In the genomic region with DNA sequence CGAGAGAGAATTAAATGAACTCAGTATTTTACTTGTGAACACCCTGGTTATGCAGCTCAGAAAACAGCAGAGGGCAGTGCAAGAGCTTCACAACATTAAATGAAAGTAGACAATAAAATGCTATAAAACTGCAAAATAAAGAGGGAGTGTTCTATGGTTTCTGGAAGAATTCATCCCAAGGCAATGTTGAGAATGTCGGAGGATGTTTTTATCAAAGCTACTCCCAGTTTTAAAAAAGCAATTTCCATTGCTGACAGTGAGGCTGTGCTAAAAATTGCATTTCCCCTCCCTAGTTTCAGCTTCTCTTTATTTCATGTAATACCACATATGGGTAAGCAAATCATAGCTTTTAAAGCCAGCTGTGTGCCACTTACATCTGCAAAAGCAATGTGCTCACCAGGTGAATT, we compare ENCODE assay signal across 8 cellular contexts.
DNase-seq lines count a peak whose midpoint lies in the region; ATAC-seq and TF ChIP-seq lines count a peak whose summit lies in the region.

No MANE protein-coding gene starts in this region.

- no peak overlapping the region for H2AK5ac ChIP-seq in neuronal stem cell (ENCODE audit: low read depth, low read length)

- peak; percentile 59 for DNase-seq in SK-MEL-5 (ENCODE audit: low read depth, low spot score)
- DNase-seq in glomerular visceral epithelial cell (ENCODE audit: extremely low spot score), result peak; percentile 29
- DNase-seq in T-helper 17 cell, result no peak
- no peak for DNase-seq in NOMO-1 treated with dmso at 0.1 percent for 144 hours (lab: John Stamatoyannopoulos, UW; ENCODE audit: unreplicated experiment)
- no peak for DNase-seq in neuronal stem cell (ENCODE audit: low spot score)

- H3K23ac ChIP-seq in neuronal stem cell (ENCODE audit: low read depth, low read length, poor library complexity), result no peak overlapping the region

- TF ChIP-seq CTCF in 22Rv1 (IDR thresholded peaks at IDR 0.05), result peak; percentile 74
- TF ChIP-seq CTCF in GM12873 (IDR thresholded peaks at IDR 0.05; ENCODE audit: insufficient read depth, low read depth, low read length, missing control alignments), result peak; percentile 38

- no peak overlapping the region for H3K4me2 ChIP-seq in neuronal stem cell (ENCODE audit: insufficient read depth, low read length, poor library complexity, severe bottlenecking)

- WGBS in neuronal stem cell (ENCODE audit: extremely low coverage in 2 of 2, insufficient read length in 2 of 2, insufficient replicate concordance in 1 of 2), 2 donors, result no CpG with 5 or more reads among the region's 2 CpGs

- no peaks in the 10 kb centered on the region for H3K9me3 ChIP-seq in T-helper 17 cell (ENCODE audit: control insufficient read depth, low read length, poor library complexity, severe bottlenecking)
- H3K9me3 ChIP-seq in neuronal stem cell (replicated peaks in 1 of 2; ENCODE audit: control insufficient read depth in 2 of 2, insufficient read depth in 1 of 2, low read depth in 1 of 2, low read length in 2 of 2), result no peaks in the 10 kb centered on the region

- H3K18ac ChIP-seq in neuronal stem cell (ENCODE audit: low read length), result no peak overlapping the region

- no peak overlapping the region for H3K4ac ChIP-seq in neuronal stem cell (ENCODE audit: low read length)

- no peaks in the 10 kb centered on the region for H3K4me1 Mint-ChIP-seq in T-helper 17 cell

- no peak overlapping the region for H3K27ac Mint-ChIP-seq in T-helper 17 cell

- H3K79me1 ChIP-seq in neuronal stem cell (ENCODE audit: low read depth, low read length), result no peaks in the 10 kb centered on the region

- no peaks in the 10 kb centered on the region for H3K27me3 ChIP-seq in neuronal stem cell (ENCODE audit: control insufficient read depth in 3 of 3, insufficient read depth in 3 of 3, low read depth in 1 of 3, low read length in 3 of 3)

- H4K8ac ChIP-seq in neuronal stem cell (ENCODE audit: low read depth, low read length), result no peak overlapping the region

- no peak overlapping the region for H3K14ac ChIP-seq in neuronal stem cell (ENCODE audit: low read length)

- H3K4me3 ChIP-seq in neuronal stem cell (ENCODE audit: low read length in 2 of 2), result no peak overlapping the region

- H3K36me3 Mint-ChIP-seq in T-helper 17 cell (ENCODE audit: low read depth), result no peaks in the 10 kb centered on the region

- H2BK120ac ChIP-seq in neuronal stem cell (ENCODE audit: low read depth, low read length), result no peak overlapping the region

- in situ Hi-C loops in SK-MEL-5 (cut with HindIII; ENCODE audit: low pct_unique_long_range_greater_than_20kb, low sequenced_read_pairs), result no loop called here

- no peak overlapping the region for H4K91ac ChIP-seq in neuronal stem cell (ENCODE audit: low read depth, low read length, poor library complexity)

- H2BK12ac ChIP-seq in neuronal stem cell (ENCODE audit: low read length), result no peak overlapping the region

- no peak overlapping the region for H3K9ac ChIP-seq in neuronal stem cell (ENCODE audit: low read depth, low read length, poor library complexity)

- H3K27me3 Mint-ChIP-seq in T-helper 17 cell, result peaks cover 10% of the 10 kb centered on the region

- H3K27ac ChIP-seq in 22Rv1 (no peak overlapping the region), neuronal stem cell (replicated peaks; ENCODE audit: low read length) (no peak overlapping the region)

- no peak overlapping the region for H2BK5ac ChIP-seq in neuronal stem cell (ENCODE audit: low read length)

- no peaks in the 10 kb centered on the region for H3K4me1 ChIP-seq in neuronal stem cell (ENCODE audit: control insufficient read depth in 2 of 2, insufficient read depth in 1 of 2, low read depth in 1 of 2, low read length in 2 of 2)

- ATAC-seq in HG03280 (IDR thresholded peaks at IDR 0.05; ENCODE audit: unreplicated experiment) (no peak), T-helper 17 cell (no peak)

- no peak overlapping the region for H2BK15ac ChIP-seq in neuronal stem cell (ENCODE audit: low read length)

- H3K4me3 Mint-ChIP-seq in T-helper 17 cell, result no peak overlapping the region

- no peaks in the 10 kb centered on the region for H3K36me3 ChIP-seq in neuronal stem cell (replicated peaks in 1 of 2; ENCODE audit: control insufficient read depth in 2 of 2, insufficient read depth in 2 of 2, low read length in 2 of 2)

- H2AFZ ChIP-seq in neuronal stem cell (ENCODE audit: low read length), result no peak overlapping the region

Comparison
In these comparisons a context has a peak if more than half of its experiments do, and no peak if none do; other contexts are left out.
1. DNase-seq: peak in SK-MEL-5 (single experiment) and glomerular visceral epithelial cell (single experiment); none in T-helper 17 cell (0 of 3), NOMO-1 treated with dmso at 0.1 percent for 144 hours (single experiment) and neuronal stem cell (single experiment).